Comparison of ENCODE assay signal across 1 cellular context in genomic region chr14:70416322-70416716, GRCh38.
TF ChIP-seq lines count a peak whose summit lies in the region.

No MANE protein-coding gene starts in this region.

TF ChIP-seq in GM23338, 12 proteins besides CTCF, POLR2A, EP300 and RAD21 (continued from another document):
- TF ChIP-seq ZNF462 (CRISPR knock-in tag; IDR thresholded peaks at IDR 0.05) (no peak), ZNF114 (CRISPR knock-in tag; IDR thresholded peaks at IDR 0.05) (no peak), CREB1 (CRISPR knock-in tag; IDR thresholded peaks at IDR 0.05; ENCODE audit: low read depth) (no peak), POLR2AphosphoS5 (IDR thresholded peaks at IDR 0.05; ENCODE audit: low read depth) (no peak), ZNF331 (CRISPR knock-in tag; IDR thresholded peaks at IDR 0.05; ENCODE audit: low read depth) (no peak)
